ENCODE assay signal across 1 cellular context in genomic region chr17:66689192-66689591, GRCh38.
TF ChIP-seq lines count a peak whose summit lies in the region.

No MANE protein-coding gene starts in this region.

TF ChIP-seq in WTC11, 78 proteins besides CTCF, POLR2A, EP300 and RAD21 (continued from another document):
- no peak for TF ChIP-seq E2F1 (CRISPR knock-in tag; IDR thresholded peaks at IDR 0.05)
- TF ChIP-seq ATF6 (CRISPR knock-in tag; IDR thresholded peaks at IDR 0.05): no peak
- TF ChIP-seq NR1H2 (CRISPR knock-in tag; IDR thresholded peaks at IDR 0.05): no peak
- no peak for TF ChIP-seq SMAD4 (CRISPR knock-in tag; IDR thresholded peaks at IDR 0.05)
- no peak for TF ChIP-seq IRF1 (CRISPR knock-in tag; IDR thresholded peaks at IDR 0.05)
- no peak for TF ChIP-seq JUN (CRISPR knock-in tag; IDR thresholded peaks at IDR 0.05)
- TF ChIP-seq CREM (CRISPR knock-in tag; IDR thresholded peaks at IDR 0.05): no peak
- TF ChIP-seq, protein P1, sequence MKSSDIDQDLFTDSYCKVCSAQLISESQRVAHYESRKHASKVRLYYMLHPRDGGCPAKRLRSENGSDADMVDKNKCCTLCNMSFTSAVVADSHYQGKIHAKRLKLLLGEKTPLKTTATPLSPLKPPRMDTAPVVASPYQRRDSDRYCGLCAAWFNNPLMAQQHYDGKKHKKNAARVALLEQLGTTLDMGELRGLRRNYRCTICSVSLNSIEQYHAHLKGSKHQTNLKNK (CRISPR knock-in tag; IDR thresholded peaks at IDR 0.05): no peak
- no peak for TF ChIP-seq ATF1 (CRISPR knock-in tag; IDR thresholded peaks at IDR 0.05)
- TF ChIP-seq, protein P2, sequence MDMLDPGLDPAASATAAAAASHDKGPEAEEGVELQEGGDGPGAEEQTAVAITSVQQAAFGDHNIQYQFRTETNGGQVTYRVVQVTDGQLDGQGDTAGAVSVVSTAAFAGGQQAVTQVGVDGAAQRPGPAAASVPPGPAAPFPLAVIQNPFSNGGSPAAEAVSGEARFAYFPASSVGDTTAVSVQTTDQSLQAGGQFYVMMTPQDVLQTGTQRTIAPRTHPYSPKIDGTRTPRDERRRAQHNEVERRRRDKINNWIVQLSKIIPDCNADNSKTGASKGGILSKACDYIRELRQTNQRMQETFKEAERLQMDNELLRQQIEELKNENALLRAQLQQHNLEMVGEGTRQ (CRISPR knock-in tag; IDR thresholded peaks at IDR 0.05): no peak
- TF ChIP-seq CDX4 (CRISPR knock-in tag; IDR thresholded peaks at IDR 0.05; ENCODE audit: borderline replicate concordance): no peak
- TF ChIP-seq USF1 (CRISPR knock-in tag; IDR thresholded peaks at IDR 0.05): no peak
- no peak for TF ChIP-seq PRDM15 (CRISPR knock-in tag; IDR thresholded peaks at IDR 0.05)
TF ChIP-seq in WTC11: peak in this region for 0.
